Comparison of ENCODE assay signal across 8 cellular contexts in the genomic region with DNA sequence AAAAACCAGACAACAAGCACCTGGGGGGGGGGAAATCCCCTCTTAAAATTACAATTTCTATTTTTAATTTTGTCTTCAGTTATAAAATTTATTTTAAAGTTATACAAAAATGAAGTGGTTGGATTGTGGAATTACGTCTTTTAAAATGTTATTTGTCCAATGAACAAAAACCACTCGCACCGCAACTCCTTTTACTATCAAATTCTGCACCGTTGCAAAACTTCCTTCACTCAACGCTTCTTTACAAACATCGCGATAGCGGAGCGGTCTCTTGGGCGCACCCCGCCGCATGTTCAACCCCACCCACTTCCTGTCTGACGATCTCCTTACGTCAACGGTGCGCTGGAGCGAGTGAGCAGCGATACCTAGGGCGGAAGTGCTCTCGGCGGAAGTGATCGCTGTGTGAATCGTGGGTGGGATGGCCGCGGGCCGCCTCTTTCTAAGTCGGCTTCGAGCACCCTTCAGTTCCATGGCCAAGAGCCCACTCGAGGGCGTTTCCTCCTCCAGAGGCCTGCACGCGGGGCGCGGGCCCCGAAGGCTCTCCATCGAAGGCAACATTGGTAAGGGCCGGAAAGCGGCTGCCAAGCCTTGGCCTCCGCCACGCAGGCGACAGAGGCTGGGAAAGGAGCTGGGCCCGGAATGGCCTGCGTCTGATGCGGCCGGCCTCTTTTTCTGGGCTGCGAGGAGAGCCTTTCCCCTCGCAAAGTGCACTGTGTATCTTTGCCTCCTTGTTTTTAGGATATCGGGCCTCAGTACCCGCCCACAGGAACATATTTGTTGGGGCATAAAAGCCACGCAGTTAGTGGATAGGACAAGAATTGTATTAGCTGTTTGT. TPM values are rescaled to one million over a fixed set of nuclear protein-coding genes. Genes with fewer than 3 reads are reported as not detected.
DNase-seq lines count a peak whose midpoint lies in the region; ATAC-seq and TF ChIP-seq lines count a peak whose summit lies in the region.

A gene (plus strand): TSS at position 388 of the 835 bp plus-strand sequence. CDS start 31 bp downstream, at position 419.

- peak within 1 kb of the TSS; percentile 87 for H3K4me3 Mint-ChIP-seq in activated T-helper 17 cell treated with anti-CD3 and anti-CD28 coated beads, Interleukin-2, amount 50 U/mL, for 72 hours
- H3K4me3 Mint-ChIP-seq in naive B cell, result peak within 1 kb of the TSS; percentile 67 to 97 (median 92)
- peak within 1 kb of the TSS; percentile 80 for H3K4me3 Mint-ChIP-seq in stimulated activated memory B cell treated with anti-CD40 and anti-IgM and Interleukin-4, amounts not matched to agents 10 μg/mL and 1 μg/mL and 100 μg/mL, for 72 hours

- POLR2A ChIA-PET in RWPE1 (lab: Yijun Ruan, JAX; ENCODE audit: low non-redundant PET), result no interaction called here

- peak within 1 kb of the TSS; percentile 94 for H3K27ac Mint-ChIP-seq in activated T-helper 17 cell treated with anti-CD3 and anti-CD28 coated beads, Interleukin-2, amount 50 U/mL, for 72 hours
- peak within 1 kb of the TSS; percentile 98 to 99 (median 99) for H3K27ac Mint-ChIP-seq in naive B cell
- peak within 1 kb of the TSS; percentile 88 for H3K27ac Mint-ChIP-seq in stimulated activated memory B cell treated with anti-CD40 and anti-IgM and Interleukin-4, amounts not matched to agents 10 μg/mL and 1 μg/mL and 100 μg/mL, for 72 hours

- CTCF ChIA-PET in RWPE1 (lab: Yijun Ruan, JAX), result interaction anchor here (0.6 kb wide), 2 partner anchors 452 to 658 kb away, joined by 4 read pairs; no protein-coding TSS in a partner anchor

- peaks cover 35% of the 10 kb centered on the region for H3K36me3 Mint-ChIP-seq in activated T-helper 17 cell treated with anti-CD3 and anti-CD28 coated beads, Interleukin-2, amount 50 U/mL, for 72 hours (ENCODE audit: low read depth)
- H3K36me3 Mint-ChIP-seq in naive B cell, result peaks cover 5 to 10% of the 10 kb centered on the region in 2 donors
- peaks cover 34% of the 10 kb centered on the region for H3K36me3 Mint-ChIP-seq in stimulated activated memory B cell treated with anti-CD40 and anti-IgM and Interleukin-4, amounts not matched to agents 10 μg/mL and 1 μg/mL and 100 μg/mL, for 72 hours

- ATAC-seq in activated T-helper 17 cell treated with anti-CD3 and anti-CD28 coated beads, Interleukin-2, amount 50 U/mL, for 72 hours (replicated peaks), result peak; percentile 99
- ATAC-seq in naive B cell (ENCODE audit: low read depth in 2 of 2), result peak; percentile 96 to 98
- ATAC-seq in stimulated activated memory B cell treated with anti-CD40 and anti-IgM and Interleukin-4, amounts not matched to agents 10 μg/mL and 1 μg/mL and 100 μg/mL, for 72 hours, result peak; percentile 100

- no peaks in the 10 kb centered on the region for H3K9me3 Mint-ChIP-seq in activated T-helper 17 cell treated with anti-CD3 and anti-CD28 coated beads, Interleukin-2, amount 50 U/mL, for 72 hours
- peaks cover 0 to 4% (median 0%) of the 10 kb centered on the region in 7 donors for H3K9me3 Mint-ChIP-seq in naive B cell
- no peaks in the 10 kb centered on the region for H3K9me3 Mint-ChIP-seq in stimulated activated memory B cell treated with anti-CD40 and anti-IgM and Interleukin-4, amounts not matched to agents 10 μg/mL and 1 μg/mL and 100 μg/mL, for 72 hours

- H3K27ac ChIP-seq in RWPE1, result peak within 1 kb of the TSS; percentile 87

- no peaks in the 10 kb centered on the region for H3K27me3 Mint-ChIP-seq in activated T-helper 17 cell treated with anti-CD3 and anti-CD28 coated beads, Interleukin-2, amount 50 U/mL, for 72 hours
- no peaks in the 10 kb centered on the region for H3K27me3 Mint-ChIP-seq in naive B cell
- no peaks in the 10 kb centered on the region for H3K27me3 Mint-ChIP-seq in stimulated activated memory B cell treated with anti-CD40 and anti-IgM and Interleukin-4, amounts not matched to agents 10 μg/mL and 1 μg/mL and 100 μg/mL, for 72 hours

- TF ChIP-seq CTCF in LNCaP clone FGC (IDR thresholded peaks at IDR 0.05; ENCODE audit: control insufficient read depth, extremely low read depth, insufficient read depth) (no peak), RWPE1 (conservative IDR thresholded peaks at IDR 0.05; ENCODE audit: low read depth) (no peak)

- H3K4me3 ChIP-seq in LNCaP clone FGC (ENCODE audit: low read depth, low read length), result peak within 1 kb of the TSS; percentile 73

- H3K4me1 Mint-ChIP-seq in activated T-helper 17 cell treated with anti-CD3 and anti-CD28 coated beads, Interleukin-2, amount 50 U/mL, for 72 hours, result peaks cover 34% of the 10 kb centered on the region
- H3K4me1 Mint-ChIP-seq in naive B cell, result peaks cover 35 to 69% (median 53%) of the 10 kb centered on the region in 3 donors
- H3K4me1 Mint-ChIP-seq in stimulated activated memory B cell treated with anti-CD40 and anti-IgM and Interleukin-4, amounts not matched to agents 10 μg/mL and 1 μg/mL and 100 μg/mL, for 72 hours, result peaks cover 39% of the 10 kb centered on the region

- peak; percentile 99 for DNase-seq in Daoy (ENCODE audit: low read depth)
- peak; percentile 86 for DNase-seq in GOT3 (lab: John Stamatoyannopoulos, UW)
- DNase-seq in LNCaP clone FGC (ENCODE audit: low read depth), result peak; percentile 89
- peak; percentile 94 for DNase-seq in RWPE1 (ENCODE audit: low spot score)
- peak; percentile 99 for DNase-seq in fibroblast of gingiva (ENCODE audit: low read depth)
- DNase-seq in naive B cell, result peak; percentile 98

RNA-seq across cellular contexts. Expression of the gene that starts here (rescaled TPM):
- 52.2 and 63.4 TPM in 2 replicates for total RNA-seq in Daoy (2014; rRNA removed; shearing (Covaris generic))
- 10 to 100 TPM; 66.7 to 87.8 TPM for total RNA-seq in activated T-helper 17 cell treated with anti-CD3 and anti-CD28 coated beads, Interleukin-2, amount 50 U/mL, for 72 hours
- 100 to 1,000 TPM; 192 to 245 (median 213) TPM for polyA plus RNA-seq in naive B cell (ENCODE audit: low read depth in 6 of 6)

Comparison
In these comparisons a context has a peak if more than half of its experiments do, and no peak if none do; other contexts are left out.
1. Peak in every context shown above with its lines: DNase-seq, ATAC-seq, H3K4me3 ChIP-seq and H3K27ac ChIP-seq.